ENCODE assay signal across 1 cellular context in genomic region chr14:95480109-95480886, GRCh38.
TF ChIP-seq lines count a peak whose summit lies in the region.

No MANE protein-coding gene starts in this region.

TF ChIP-seq in GM12878, 131 proteins besides CTCF, POLR2A, EP300 and RAD21 (continued from another document):
- no peak for TF ChIP-seq SKIL (IDR thresholded peaks at IDR 0.05; ENCODE audit: low read depth, poor library complexity, severe bottlenecking)
- TF ChIP-seq SREBF2 (IDR thresholded peaks at IDR 0.05; ENCODE audit: low read length), result no peak
- TF ChIP-seq RUNX3 (IDR thresholded peaks at IDR 0.05; ENCODE audit: low read length), result peak; percentile 77
- no peak for TF ChIP-seq BRCA1 (IDR thresholded peaks at IDR 0.05; ENCODE audit: low read depth, low read length)
- TF ChIP-seq EED (IDR thresholded peaks at IDR 0.05; ENCODE audit: low read depth), result peak; percentile 70
- TF ChIP-seq FOXK2 (IDR thresholded peaks at IDR 0.05), result no peak
- TF ChIP-seq YBX1 (IDR thresholded peaks at IDR 0.05), result no peak
- no peak for TF ChIP-seq MTA3 (IDR thresholded peaks at IDR 0.05; ENCODE audit: borderline replicate concordance, low read length)
- TF ChIP-seq SMAD5 (IDR thresholded peaks at IDR 0.05; ENCODE audit: low read depth), result no peak
- TF ChIP-seq RB1 (IDR thresholded peaks at IDR 0.05; ENCODE audit: borderline replicate concordance), result no peak
- TF ChIP-seq WRNIP1 (IDR thresholded peaks at IDR 0.05; ENCODE audit: borderline replicate concordance, low read depth, low read length), result no peak
- TF ChIP-seq KAT2A (conservative IDR thresholded peaks at IDR 0.05; ENCODE audit: control insufficient read depth, low read depth, low read length), result no peak
- no peak for TF ChIP-seq E2F4 (IDR thresholded peaks at IDR 0.05; ENCODE audit: low read depth, low read length)
- TF ChIP-seq MXI1 (IDR thresholded peaks at IDR 0.05; ENCODE audit: low read depth, low read length), result peak; percentile 54; the same call in 1 of the 2 replicates
- peak; percentile 88 for TF ChIP-seq RELA (IDR thresholded peaks at IDR 0.05; ENCODE audit: borderline replicate concordance, partially characterized antibody)
- 0 out of 2 replicates have a peak, but pooled peaks have one; percentile 47 for TF ChIP-seq DPF2 (IDR thresholded peaks at IDR 0.05)
- peak; percentile 20; the same call in 1 of the 2 replicates for TF ChIP-seq SPI1 (IDR thresholded peaks at IDR 0.05; ENCODE audit: borderline replicate concordance, insufficient read depth, low read depth, low read length)
- TF ChIP-seq NKRF (conservative IDR thresholded peaks at IDR 0.05), result 0 out of 2 replicates have a peak, but pooled peaks have one; percentile 29
- TF ChIP-seq NFYA (IDR thresholded peaks at IDR 0.05; ENCODE audit: borderline replicate concordance, low read depth, low read length), result no peak
- TF ChIP-seq REST (IDR thresholded peaks at IDR 0.05; ENCODE audit: low read depth, low read length), result no peak
- no peak for TF ChIP-seq CEBPZ (IDR thresholded peaks at IDR 0.05; ENCODE audit: low read depth, low read length)
- TF ChIP-seq TCF3 (IDR thresholded peaks at IDR 0.05; ENCODE audit: borderline replicate concordance, insufficient read depth, low read depth, low read length), result no peak
- TF ChIP-seq CHD2 (IDR thresholded peaks at IDR 0.05; ENCODE audit: borderline replicate concordance, low read depth, low read length), result no peak
- TF ChIP-seq ATF2 (IDR thresholded peaks at IDR 0.05; ENCODE audit: low read length), result no peak
- TF ChIP-seq RAD51 (IDR thresholded peaks at IDR 0.05), result no peak
- peak; percentile 35 for TF ChIP-seq PBX3 (IDR thresholded peaks at IDR 0.05; ENCODE audit: insufficient replicate concordance, low read depth, low read length)
- peak; percentile 97 for TF ChIP-seq ZNF687 (IDR thresholded peaks at IDR 0.05)
- TF ChIP-seq JUNB (IDR thresholded peaks at IDR 0.05), result peak; percentile 50
- TF ChIP-seq SRF (IDR thresholded peaks at IDR 0.05; ENCODE audit: low read depth in 2 of 2, low read length in 2 of 2), result no peak
- TF ChIP-seq FOXM1 (IDR thresholded peaks at IDR 0.05; ENCODE audit: low read depth, low read length), result peak; percentile 44; the same call in 1 of the 2 replicates
- no peak for TF ChIP-seq MLLT1 (IDR thresholded peaks at IDR 0.05)
- TF ChIP-seq ATF7 (IDR thresholded peaks at IDR 0.05; ENCODE audit: low read depth), result peak; percentile 41
TF ChIP-seq in GM12878: peak in this region for 28.
